In genomic region chr11:11620251-11620965, GRCh38 we compare ENCODE assay signal across 8 cellular contexts. TPM values are rescaled to one million over a fixed set of nuclear protein-coding genes. Genes with fewer than 3 reads are reported as not detected.
DNase-seq lines count a peak whose midpoint lies in the region; ATAC-seq and TF ChIP-seq lines count a peak whose summit lies in the region.

No MANE protein-coding gene starts in this region.

- DNase-seq in stimulated activated CD4-positive, alpha-beta T cell treated with anti-CD3 and anti-CD28 coated beads, Interleukin-1b, Interleukin-23, amount 100 ng/mL, for 48 hours = peak; percentile 5
- no peak for DNase-seq in stimulated activated CD4-positive, alpha-beta T cell treated with anti-CD3 and anti-CD28 coated beads, Interleukin-4, amount 100 ng/mL, for 24 hours
- DNase-seq in Panc1 (ENCODE audit: low read depth, low spot score) (no peak), vagina (ENCODE audit: extremely low spot score in 2 of 2) (no peak), NK-92 (lab: John Stamatoyannopoulos, UW; ENCODE audit: unreplicated experiment) (no peak)

- H3K9ac ChIP-seq in mucosa of stomach (ENCODE audit: low read length) = peak overlapping the region; percentile 37

- TF ChIP-seq POLR2A in vagina (IDR thresholded peaks at IDR 0.05) = no peak

- ATAC-seq in Panc1 = peak; percentile 76
- no peak for ATAC-seq in GM18511 (IDR thresholded peaks at IDR 0.05; ENCODE audit: unreplicated experiment)

- no peak for TF ChIP-seq CTCF in Panc1 (IDR thresholded peaks at IDR 0.05)
- TF ChIP-seq CTCF in vagina (IDR thresholded peaks at IDR 0.05) = no peak

- H3K4me1 ChIP-seq in Panc1 (ENCODE audit: control insufficient read depth, insufficient read depth, low read length) (peaks cover 16% of the 10 kb centered on the region), ectodermal cell (ENCODE audit: control insufficient read depth, insufficient read depth, low read length) (peaks cover 13% of the 10 kb centered on the region), mucosa of stomach (ENCODE audit: control insufficient read depth, insufficient read depth, low read length) (peaks cover 16% of the 10 kb centered on the region), vagina (peaks cover 42% of the 10 kb centered on the region)

- no peaks in the 10 kb centered on the region for H3K27me3 ChIP-seq in Panc1 (ENCODE audit: control insufficient read depth, insufficient read depth, low read length)
- H3K27me3 ChIP-seq in ectodermal cell (ENCODE audit: control insufficient read depth, insufficient read depth, low read length, poor library complexity, severe bottlenecking) = peaks cover 43% of the 10 kb centered on the region
- peaks cover 49% of the 10 kb centered on the region for H3K27me3 ChIP-seq in mucosa of stomach (ENCODE audit: control insufficient read depth, insufficient read depth, low read length)
- no peaks in the 10 kb centered on the region for H3K27me3 ChIP-seq in vagina

- no peaks in the 10 kb centered on the region for H3K9me3 ChIP-seq in Panc1 (ENCODE audit: control insufficient read depth, insufficient read depth, low read depth, low read length)
- H3K9me3 ChIP-seq in ectodermal cell (ENCODE audit: control insufficient read depth, low read length) = no peaks in the 10 kb centered on the region
- no peaks in the 10 kb centered on the region for H3K9me3 ChIP-seq in mucosa of stomach (ENCODE audit: control insufficient read depth, low read length)
- H3K9me3 ChIP-seq in vagina = no peaks in the 10 kb centered on the region

- CTCF ChIA-PET in Panc1 (lab: Charles Lee) = interaction anchor here (0.7 kb wide), 1 partner anchor 284 kb away, joined by 4 read pairs; no protein-coding TSS in a partner anchor

- WGBS in ectodermal cell, 2 experiments = 2 to 3% methylated on average over 50 of the region's 50 CpGs

- no peaks in the 10 kb centered on the region; the same call in 1 of the 2 replicates for H3K36me3 ChIP-seq in Panc1 (ENCODE audit: control insufficient read depth, insufficient read depth, low read length)
- no peaks in the 10 kb centered on the region for H3K36me3 ChIP-seq in ectodermal cell (ENCODE audit: control insufficient read depth, insufficient read depth, low read length)
- H3K36me3 ChIP-seq in mucosa of stomach (ENCODE audit: control insufficient read depth, insufficient read depth, low read length) = no peaks in the 10 kb centered on the region
- no peaks in the 10 kb centered on the region for H3K36me3 ChIP-seq in vagina

- BruUV-seq in Panc1 (replicated peaks; lab: Mats Ljungman, UMichigan) = no TSS peak

- POLR2A ChIA-PET in Panc1 (lab: Charles Lee) = no interaction called here

- H3K27ac ChIP-seq in Panc1 (ENCODE audit: low read length) (peak overlapping the region; percentile 9; the same call in 1 of the 2 replicates), ectodermal cell (ENCODE audit: insufficient read depth, low read depth, low read length, poor library complexity, severe bottlenecking) (no peak overlapping the region), vagina (peak overlapping the region; percentile 57)

- intact Hi-C loops in Panc1 (cut with micrococcal nuclease; ENCODE audit: unreplicated experiment) (loop anchor here (5.0 kb wide), 1 partner anchor 167 kb away; no protein-coding TSS in a partner anchor), vagina (cut with DNase I) (no loop called here)

- in situ Hi-C loops in Panc1 (cut with HindIII; ENCODE audit: low pct_unique_long_range_greater_than_20kb, low sequenced_read_pairs) = no loop called here

- H3K4me3 ChIP-seq in Panc1 (ENCODE audit: low read depth in 2 of 2, low read length in 2 of 2) (peak overlapping the region; percentile 62 to 67), ectodermal cell (ENCODE audit: insufficient read depth, low read depth, low read length) (peak overlapping the region; percentile 50), mucosa of stomach (ENCODE audit: low read length) (peak overlapping the region; percentile 40), vagina (peak overlapping the region; percentile 71 to 82)

RNA-seq across cellular contexts. Expression of gene GALNT18, which starts 1.4 kb away (rescaled TPM):
- total RNA-seq in Panc1 (2021; ENCODE audit: unreplicated experiment) (8.6 TPM), vagina (22.1 TPM)
- 13.4 TPM for polyA plus RNA-seq in Panc1 (2012; ENCODE audit: insufficient read length)
- polyA plus RNA-seq in ectodermal cell (2013, experiment 1 of 4) = 2.5 TPM
- 1.8 TPM for polyA plus RNA-seq in ectodermal cell (2013, experiment 2 of 4)
- 2.1 TPM for polyA plus RNA-seq in ectodermal cell (2013, experiment 3 of 4)
- 2.2 TPM for polyA plus RNA-seq in ectodermal cell (2013, experiment 4 of 4)
